Comparison of ENCODE assay signal across 1 cellular context in the genomic region with DNA sequence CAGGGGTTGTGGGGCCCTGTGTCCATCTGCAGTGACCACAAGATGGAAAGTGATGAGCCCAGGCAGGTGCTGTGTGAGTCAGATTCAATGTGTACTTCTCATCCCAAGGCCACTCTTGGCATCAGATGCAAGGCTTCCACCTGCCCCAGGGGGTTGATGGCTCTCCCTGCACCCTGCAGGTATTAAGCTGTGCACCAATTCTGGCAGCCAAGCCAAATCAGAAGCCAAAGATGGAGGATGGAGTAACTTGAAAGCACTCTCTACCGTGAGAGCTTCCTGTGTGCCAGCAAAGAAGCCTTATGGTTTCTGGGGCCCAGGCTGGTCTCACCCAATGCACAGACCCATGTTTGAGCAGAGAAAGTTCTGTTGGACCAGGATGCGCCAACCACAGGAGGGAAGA.
TF ChIP-seq lines count a peak whose summit lies in the region.

No MANE protein-coding gene starts in this region.

TF ChIP-seq in K562, 482 proteins besides CTCF, POLR2A, EP300 and RAD21:
- TF ChIP-seq XRCC5 (IDR thresholded peaks at IDR 0.05; ENCODE audit: low read depth, low read length) (no peak), NCOA4 (IDR thresholded peaks at IDR 0.05; ENCODE audit: partially characterized antibody) (no peak), HINFP (tag; conservative IDR thresholded peaks at IDR 0.05; ENCODE audit: low read depth) (no peak), ZFP30 (CRISPR knock-in tag; IDR thresholded peaks at IDR 0.05; ENCODE audit: borderline replicate concordance) (no peak), GTF2B (IDR thresholded peaks at IDR 0.05; ENCODE audit: extremely low read depth, insufficient read length) (no peak), HOXB6 (CRISPR knock-in tag; IDR thresholded peaks at IDR 0.05; ENCODE audit: borderline replicate concordance) (no peak), CTBP1 (IDR thresholded peaks at IDR 0.05; ENCODE audit: borderline replicate concordance) (no peak), OTX1 (CRISPR knock-in tag; IDR thresholded peaks at IDR 0.05) (no peak), TAL1 (IDR thresholded peaks at IDR 0.05) (no peak), STAG1 (CRISPR knock-in tag; IDR thresholded peaks at IDR 0.05; ENCODE audit: borderline replicate concordance) (no peak), ZFP36 (IDR thresholded peaks at IDR 0.05; ENCODE audit: low read depth, low read length, partially characterized antibody) (no peak), DMBX1 (CRISPR knock-in tag; IDR thresholded peaks at IDR 0.05; ENCODE audit: borderline replicate concordance) (no peak), XRCC3 (IDR thresholded peaks at IDR 0.05) (no peak), SMAD2 (IDR thresholded peaks at IDR 0.05; ENCODE audit: low read depth, low read length) (no peak), GABPB2 (CRISPR knock-in tag; conservative IDR thresholded peaks at IDR 0.05) (no peak), ARID3B (CRISPR knock-in tag; IDR thresholded peaks at IDR 0.05; ENCODE audit: borderline replicate concordance) (no peak), BRF1 (IDR thresholded peaks at IDR 0.05; ENCODE audit: borderline replicate concordance, extremely low read depth, insufficient read length) (no peak)
- TF ChIP-seq, protein P1, sequence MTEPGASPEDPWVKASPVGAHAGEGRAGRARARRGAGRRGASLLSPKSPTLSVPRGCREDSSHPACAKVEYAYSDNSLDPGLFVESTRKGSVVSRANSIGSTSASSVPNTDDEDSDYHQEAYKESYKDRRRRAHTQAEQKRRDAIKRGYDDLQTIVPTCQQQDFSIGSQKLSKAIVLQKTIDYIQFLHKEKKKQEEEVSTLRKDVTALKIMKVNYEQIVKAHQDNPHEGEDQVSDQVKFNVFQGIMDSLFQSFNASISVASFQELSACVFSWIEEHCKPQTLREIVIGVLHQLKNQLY (CRISPR knock-in tag; conservative IDR thresholded peaks at IDR 0.05): no peak
- TF ChIP-seq, protein P2, sequence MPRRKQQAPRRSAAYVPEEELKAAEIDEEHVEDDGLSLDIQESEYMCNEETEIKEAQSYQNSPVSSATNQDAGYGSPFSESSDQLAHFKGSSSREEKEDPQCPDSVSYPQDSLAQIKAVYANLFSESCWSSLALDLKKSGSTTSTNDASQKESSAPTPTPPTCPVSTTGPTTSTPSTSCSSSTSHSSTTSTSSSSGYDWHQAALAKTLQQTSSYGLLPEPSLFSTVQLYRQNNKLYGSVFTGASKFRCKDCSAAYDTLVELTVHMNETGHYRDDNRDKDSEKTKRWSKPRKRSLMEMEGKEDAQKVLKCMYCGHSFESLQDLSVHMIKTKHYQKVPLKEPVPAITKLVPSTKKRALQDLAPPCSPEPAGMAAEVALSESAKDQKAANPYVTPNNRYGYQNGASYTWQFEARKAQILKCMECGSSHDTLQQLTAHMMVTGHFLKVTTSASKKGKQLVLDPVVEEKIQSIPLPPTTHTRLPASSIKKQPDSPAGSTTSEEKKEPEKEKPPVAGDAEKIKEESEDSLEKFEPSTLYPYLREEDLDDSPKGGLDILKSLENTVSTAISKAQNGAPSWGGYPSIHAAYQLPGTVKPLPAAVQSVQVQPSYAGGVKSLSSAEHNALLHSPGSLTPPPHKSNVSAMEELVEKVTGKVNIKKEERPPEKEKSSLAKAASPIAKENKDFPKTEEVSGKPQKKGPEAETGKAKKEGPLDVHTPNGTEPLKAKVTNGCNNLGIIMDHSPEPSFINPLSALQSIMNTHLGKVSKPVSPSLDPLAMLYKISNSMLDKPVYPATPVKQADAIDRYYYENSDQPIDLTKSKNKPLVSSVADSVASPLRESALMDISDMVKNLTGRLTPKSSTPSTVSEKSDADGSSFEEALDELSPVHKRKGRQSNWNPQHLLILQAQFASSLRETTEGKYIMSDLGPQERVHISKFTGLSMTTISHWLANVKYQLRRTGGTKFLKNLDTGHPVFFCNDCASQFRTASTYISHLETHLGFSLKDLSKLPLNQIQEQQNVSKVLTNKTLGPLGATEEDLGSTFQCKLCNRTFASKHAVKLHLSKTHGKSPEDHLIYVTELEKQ (CRISPR knock-in tag; IDR thresholded peaks at IDR 0.05): no peak
